1 cellular context compared by ENCODE assay signal in genomic region chr11:113835306-113835705, GRCh38.
TF ChIP-seq lines count a peak whose summit lies in the region.

No MANE protein-coding gene starts in this region.

TF ChIP-seq in GM23338, 12 proteins besides CTCF, POLR2A, EP300 and RAD21 (continued from another document):
- no peak for TF ChIP-seq ZNF462 (CRISPR knock-in tag; IDR thresholded peaks at IDR 0.05)
- TF ChIP-seq EZH2phosphoT487 (IDR thresholded peaks at IDR 0.05; ENCODE audit: unreplicated experiment): no peak
- TF ChIP-seq ETS1 (IDR thresholded peaks at IDR 0.05): no peak
- no peak for TF ChIP-seq JUNB (IDR thresholded peaks at IDR 0.05; ENCODE audit: unreplicated experiment)
- no peak for TF ChIP-seq STAT1 (IDR thresholded peaks at IDR 0.05; ENCODE audit: unreplicated experiment)
- TF ChIP-seq CREB1 (CRISPR knock-in tag; IDR thresholded peaks at IDR 0.05; ENCODE audit: low read depth): no peak
- TF ChIP-seq EZH2 (IDR thresholded peaks at IDR 0.05; ENCODE audit: low read depth, unreplicated experiment): no peak
- no peak for TF ChIP-seq ZNF331 (CRISPR knock-in tag; IDR thresholded peaks at IDR 0.05; ENCODE audit: low read depth)
